In the genomic region with DNA sequence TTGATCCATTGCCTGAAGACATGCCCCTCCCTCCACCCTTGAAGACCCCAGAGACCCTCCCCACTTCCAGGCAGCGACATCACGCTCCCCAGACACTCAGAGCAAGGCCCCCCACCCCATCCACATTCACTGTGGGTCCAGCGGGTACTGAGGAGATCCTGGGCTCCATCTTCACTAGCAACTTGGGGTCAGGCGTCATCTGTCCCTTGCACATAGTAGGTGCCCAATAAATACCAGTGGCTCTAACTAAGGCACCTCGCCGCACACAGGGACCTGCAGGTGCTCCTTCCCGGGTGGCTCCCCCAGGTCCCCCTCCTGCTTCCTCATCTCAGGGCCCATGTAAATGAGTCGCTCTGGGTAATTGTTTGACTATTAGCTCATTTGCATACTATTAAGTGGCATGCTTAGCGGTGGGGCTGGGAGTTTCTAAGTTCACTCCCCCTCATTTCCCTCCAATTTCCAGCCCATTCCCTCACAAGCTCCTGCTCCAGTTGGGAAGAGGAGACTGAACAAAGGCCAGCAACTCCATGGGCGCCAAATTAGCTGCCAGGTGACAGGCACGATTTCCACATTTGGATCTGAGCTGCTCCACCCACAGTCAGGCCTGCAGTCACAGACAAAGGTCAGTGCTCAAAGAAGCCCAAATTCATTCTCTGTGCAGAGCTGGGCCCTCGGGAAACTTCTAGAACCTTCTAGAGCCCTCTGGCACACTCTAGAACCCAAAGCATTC, we compare ENCODE assay signal across 22 cellular contexts. TPM values are rescaled to one million over a fixed set of nuclear protein-coding genes. Genes with fewer than 3 reads are reported as not detected.
"Had no signal": no experiment of that assay in that cellular context is flagged by ENCODE, and none has a peak within 500 bp of the region (broad histone marks: within the 10 kb centered on the region; RNA-seq: fewer than 3 reads in every experiment).

No MANE protein-coding gene starts in this region.

- H3K36me3 ChIP-seq: breast epithelium had no signal

- DNase-seq: activated CD4-positive, alpha-beta T cell treated with anti-CD3 and anti-CD28 coated beads for 48 hours; activated CD4-positive, alpha-beta T cell treated with anti-CD3 and anti-CD28 coated beads, Interleukin-2, amount 50 U/mL, for 4 hours; activated CD4-positive, CD25-positive, alpha-beta regulatory T cell treated with anti-CD3 and anti-CD28 coated beads, Interleukin-2, amount 50 U/mL, for 72 hours; activated T-cell treated with anti-CD3 and anti-CD28 coated beads for 4 hours; activated T-cell treated with anti-CD3 and anti-CD28 coated beads, Interleukin-2, amount 50 U/mL, for 48 hours; NCI-H1092; NCI-H1417 treated with DMSO at 0.1 percent for 48 hours; NCI-H1694; NCI-H2029; NCI-H2107; NCI-H345; NCI-H510A; NCI-H526 treated with DMSO at 0.1 percent for 48 hours; PC-3; SHP77 treated with DMSO at 0.1 percent for 48 hours had no signal

- H3K9me3 Mint-ChIP-seq: activated naive CD4-positive, alpha-beta T cell treated with anti-CD3 and anti-CD28 coated beads, Interleukin-2, amount 50 U/mL, for 24 hours; activated T-helper 17 cell treated with anti-CD3 and anti-CD28 coated beads, Interleukin-2, amount 50 U/mL, for 72 hours; T-helper 1 cell treated with Interleukin-12 subunit alpha and Interleukin-12 subunit beta and Interleukin-4 antibody, amounts not matched to agents 30 μg/mL and 1 μg/mL, for 36 hours; WTC11 had no signal

- H3K27ac ChIP-seq: breast epithelium, KMS-11 had no signal

- H3K27me3 ChIP-seq: breast epithelium had no signal

- H3K9me3 ChIP-seq: breast epithelium had no signal

- H3K4me3 Mint-ChIP-seq: activated naive CD4-positive, alpha-beta T cell treated with anti-CD3 and anti-CD28 coated beads, Interleukin-2, amount 50 U/mL, for 24 hours; activated T-helper 17 cell treated with anti-CD3 and anti-CD28 coated beads, Interleukin-2, amount 50 U/mL, for 72 hours; T-helper 1 cell treated with Interleukin-12 subunit alpha and Interleukin-12 subunit beta and Interleukin-4 antibody, amounts not matched to agents 30 μg/mL and 1 μg/mL, for 36 hours; WTC11 had no signal

- H3K4me1 ChIP-seq: breast epithelium had no signal

- H3K4me1 Mint-ChIP-seq: activated naive CD4-positive, alpha-beta T cell treated with anti-CD3 and anti-CD28 coated beads, Interleukin-2, amount 50 U/mL, for 24 hours; activated T-helper 17 cell treated with anti-CD3 and anti-CD28 coated beads, Interleukin-2, amount 50 U/mL, for 72 hours had no signal

- ATAC-seq: activated T-helper 17 cell treated with anti-CD3 and anti-CD28 coated beads, Interleukin-2, amount 50 U/mL, for 72 hours; PC-3; WTC11 had no signal

- H3K27ac Mint-ChIP-seq: activated naive CD4-positive, alpha-beta T cell treated with anti-CD3 and anti-CD28 coated beads, Interleukin-2, amount 50 U/mL, for 24 hours; activated T-helper 17 cell treated with anti-CD3 and anti-CD28 coated beads, Interleukin-2, amount 50 U/mL, for 72 hours; T-helper 1 cell treated with Interleukin-12 subunit alpha and Interleukin-12 subunit beta and Interleukin-4 antibody, amounts not matched to agents 30 μg/mL and 1 μg/mL, for 36 hours; WTC11 had no signal

- H3K4me3 ChIP-seq: breast epithelium had no signal

- H3K36me3 Mint-ChIP-seq: activated naive CD4-positive, alpha-beta T cell treated with anti-CD3 and anti-CD28 coated beads, Interleukin-2, amount 50 U/mL, for 24 hours; WTC11 had no signal

RNA-seq across cellular contexts. Expression of gene EBF3, which starts 29.7 kb away (rescaled TPM):
- total RNA-seq: activated T-helper 17 cell treated with anti-CD3 and anti-CD28 coated beads, Interleukin-2, amount 50 U/mL, for 72 hours; MCF 10A; PC-3 had no signal
